ENCODE assay signal across 6 cellular contexts in the genomic region with DNA sequence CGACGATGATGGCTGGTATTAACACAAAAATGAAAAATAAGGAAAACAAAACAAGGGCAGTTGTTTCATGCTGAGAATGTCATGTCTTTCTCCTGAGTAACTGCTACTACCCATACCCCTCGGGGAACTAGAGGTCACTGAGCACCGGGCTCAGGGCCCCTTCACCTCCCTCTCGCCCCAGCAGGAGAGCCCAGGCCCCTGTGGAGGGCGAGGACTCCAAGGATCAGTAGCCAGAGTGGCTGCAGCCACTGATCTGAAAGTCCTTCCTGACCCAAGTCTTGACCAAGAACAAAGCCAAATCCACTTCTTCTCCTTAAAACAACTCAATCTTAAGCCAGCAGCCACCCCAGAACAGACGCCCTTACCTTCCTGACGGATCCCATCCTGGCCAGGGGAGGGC. TPM values are rescaled to one million over a fixed set of nuclear protein-coding genes. Genes with fewer than 3 reads are reported as not detected.
"Had no signal": no experiment of that assay in that cellular context is flagged by ENCODE, and none has a peak within 500 bp of the region (broad histone marks: within the 10 kb centered on the region; RNA-seq: fewer than 3 reads in every experiment).

No MANE protein-coding gene starts in this region.

- DNase-seq: H9, HCEC 1CT, IMR-90 had no signal

- ATAC-seq: GM23338, K562 had no signal

- H3K4me3 ChIP-seq: GM23338, K562 had no signal

- H3K27ac Mint-ChIP-seq: GM23338, H9 had no signal

- H3K4me1 Mint-ChIP-seq: GM23338 had no signal

- H3K4me3 Mint-ChIP-seq: GM23338, H9 had no signal

RNA-seq across cellular contexts. Expression of gene ST8SIA5, which starts 25.5 kb away (rescaled TPM):
- total RNA-seq: HT-29, IMR-90 had no signal
